ENCODE assay signal across 9 cellular contexts in the genomic region with DNA sequence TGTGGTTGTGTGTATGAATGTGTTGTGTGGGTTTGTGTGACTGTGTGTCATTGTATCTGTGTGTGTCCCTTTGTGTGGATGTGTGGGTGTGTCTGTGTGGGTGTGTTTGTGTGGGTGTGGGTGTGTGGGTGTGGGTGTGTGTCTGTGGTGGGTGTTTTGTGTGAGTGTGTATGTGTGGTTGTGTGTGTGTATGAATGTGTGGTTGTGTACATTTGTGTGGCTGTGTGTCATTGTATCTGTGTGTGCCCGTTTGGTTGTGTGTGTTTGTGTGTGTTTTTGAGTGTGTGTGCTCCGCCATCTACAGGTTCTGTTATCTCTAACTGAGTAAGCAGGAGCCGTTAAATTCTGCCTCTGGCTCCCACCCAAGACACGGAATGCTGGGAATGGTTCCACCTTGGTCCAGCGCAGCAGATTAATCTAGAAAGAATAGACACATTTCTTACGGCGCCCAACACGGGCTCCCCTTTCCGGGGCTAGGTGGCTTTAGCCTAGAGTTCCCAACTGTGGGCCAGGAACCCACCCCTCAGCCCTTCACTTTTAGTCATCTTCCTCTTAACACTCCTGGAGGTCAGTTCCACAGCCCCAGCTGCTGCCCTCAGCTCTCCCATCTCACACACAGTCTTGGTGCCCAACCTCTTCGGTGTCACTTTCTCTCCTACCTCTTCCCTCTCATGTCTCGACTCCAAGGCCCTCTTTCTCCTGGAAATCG.
A peak's percentile ranks its signal among the peaks of the same experiment; 100 is the strongest.
DNase-seq lines count a peak whose midpoint lies in the region; TF ChIP-seq lines count a peak whose summit lies in the region.
"Had no signal": no experiment of that assay in that cellular context is flagged by ENCODE, and none has a peak within 500 bp of the region (broad histone marks: within the 10 kb centered on the region; RNA-seq: fewer than 3 reads in every experiment).

No MANE protein-coding gene starts in this region.

- peaks cover 6 to 14% (median 9%) of the 10 kb centered on the region in 7 donors for H3K9me3 Mint-ChIP-seq in CD14-positive monocyte

- no peaks in the 10 kb centered on the region for H3K36me3 Mint-ChIP-seq in CD14-positive monocyte

- intact Hi-C loops in CD14-positive monocyte (cut with micrococcal nuclease), result no loop called here

- no peak for TF ChIP-seq CTCF in CD14-positive monocyte (IDR thresholded peaks at IDR 0.05)
- TF ChIP-seq CTCF in LNCaP clone FGC (IDR thresholded peaks at IDR 0.05; ENCODE audit: control insufficient read depth, extremely low read depth, insufficient read depth), result peak; percentile 34

- H3K4me1 Mint-ChIP-seq in CD14-positive monocyte, result no peaks in the 10 kb centered on the region

- H3K4me3 ChIP-seq in LNCaP clone FGC (ENCODE audit: low read depth, low read length), result no peak overlapping the region
- H3K4me3 ChIP-seq: thoracic aorta had no signal

- peak overlapping the region in 1 of 2 donors; percentile 4 for H3K4me3 Mint-ChIP-seq in CD14-positive monocyte

- H3K27ac Mint-ChIP-seq in CD14-positive monocyte, result peak overlapping the region in 4 of 7 donors; percentile 9 to 54 (median 30)

- peaks cover 1 to 7% (median 2%) of the 10 kb centered on the region in 3 donors for H3K27me3 Mint-ChIP-seq in CD14-positive monocyte (ENCODE audit: low read depth in 3 of 3)

- peak overlapping the region; percentile 19 for H3K27ac ChIP-seq in cingulate gyrus (ENCODE audit: low read depth, low read length)

- no peak for DNase-seq in CD14-positive monocyte (ENCODE audit: low spot score)
- DNase-seq in LNCaP clone FGC (ENCODE audit: low read depth), result peak; percentile 48
- DNase-seq in mucosa of gallbladder (ENCODE audit: low spot score), result peak; percentile 30
- no peak for DNase-seq in activated CD4-positive, CD25-positive, alpha-beta regulatory T cell treated with anti-CD3 and anti-CD28 coated beads, Interleukin-2, amount 50 U/mL, for 72 hours
- no peak for DNase-seq in activated naive CD4-positive, alpha-beta T cell (lab: John Stamatoyannopoulos, UW)
- no peak for DNase-seq in middle frontal gyrus (ENCODE audit: extremely low spot score, low spot score)
- no peak for DNase-seq in activated CD4-positive, alpha-beta T cell treated with anti-CD3 and anti-CD28 coated beads, Interleukin-2, amount 50 U/mL, for 4 hours

Comparison
In these comparisons a context has a peak if more than half of its experiments do, and no peak if none do; other contexts are left out.
1. DNase-seq: peak in LNCaP clone FGC (single experiment) and mucosa of gallbladder (single experiment); none in CD14-positive monocyte (single experiment), activated CD4-positive, CD25-positive, alpha-beta regulatory T cell treated with anti-CD3 and anti-CD28 coated beads, Interleukin-2, amount 50 U/mL, for 72 hours (single experiment), activated naive CD4-positive, alpha-beta T cell (0 of 4), middle frontal gyrus (single experiment) and activated CD4-positive, alpha-beta T cell treated with anti-CD3 and anti-CD28 coated beads, Interleukin-2, amount 50 U/mL, for 4 hours (0 of 2).